ENCODE assay signal across 22 cellular contexts in the genomic region with DNA sequence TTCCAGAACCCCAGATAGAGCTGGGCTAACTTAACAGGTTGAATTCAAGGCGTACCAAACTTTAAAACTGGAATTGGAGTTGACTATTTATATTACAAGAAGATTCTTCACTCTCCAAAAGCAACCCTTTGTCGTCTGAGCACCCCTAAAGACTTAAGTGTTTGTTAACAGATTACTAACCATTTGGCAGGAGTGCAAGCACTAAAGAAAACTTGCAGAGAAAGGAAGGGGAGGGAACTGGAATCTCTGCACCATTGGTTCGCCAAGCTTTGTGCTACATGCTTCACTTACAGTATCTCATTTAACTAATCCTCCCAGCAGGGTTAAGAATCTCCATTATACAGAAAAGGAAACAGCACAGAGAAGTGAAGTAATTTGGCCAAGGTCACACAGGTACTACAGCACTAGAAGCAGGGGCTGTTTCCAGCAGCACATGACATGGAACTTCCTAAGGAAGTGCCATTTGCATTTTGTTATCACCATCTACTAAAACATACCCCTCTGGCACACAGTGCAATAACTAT.
A peak's percentile ranks its signal among the peaks of the same experiment; 100 is the strongest.
DNase-seq lines count a peak whose midpoint lies in the region; ATAC-seq and TF ChIP-seq lines count a peak whose summit lies in the region.
"Had no signal": no experiment of that assay in that cellular context is flagged by ENCODE, and none has a peak within 500 bp of the region (broad histone marks: within the 10 kb centered on the region; RNA-seq: fewer than 3 reads in every experiment).

No MANE protein-coding gene starts in this region.

- BruUV-seq in IMR-90 (replicated peaks; lab: Mats Ljungman, UMichigan): no TSS peak

- in situ Hi-C loops in IMR-90 (cut with MboI; ENCODE audit: low sequenced_read_pairs): no loop called here

- CTCF ChIA-PET in IMR-90 (lab: Yijun Ruan, JAX): no interaction called here

- no peak for TF ChIP-seq CTCF in IMR-90 (conservative IDR thresholded peaks at IDR 0.05; ENCODE audit: low read depth, low read length)
- no peak for TF ChIP-seq CTCF in gastroesophageal sphincter (IDR thresholded peaks at IDR 0.05)
- TF ChIP-seq CTCF in tibial artery (IDR thresholded peaks at IDR 0.05): no peak
- TF ChIP-seq CTCF in coronary artery (IDR thresholded peaks at IDR 0.05): no peak

- H3K23ac ChIP-seq in IMR-90 (ENCODE audit: low read depth, low read length): no peak overlapping the region

- H3K14ac ChIP-seq in IMR-90 (replicated peaks; ENCODE audit: low read depth, low read length): 0 out of 2 replicates have a peak overlapping the region, but pooled peaks have one; percentile 55

- no peak overlapping the region for H3K4me3 ChIP-seq in IMR-90 (ENCODE audit: insufficient read depth, low read depth, low read length)
- H3K4me3 ChIP-seq in gastroesophageal sphincter: no peak overlapping the region
- H3K4me3 ChIP-seq in tibial artery: no peak overlapping the region
- no peak overlapping the region for H3K4me3 ChIP-seq in coronary artery

- no peak overlapping the region for H2BK15ac ChIP-seq in IMR-90 (ENCODE audit: low read depth, low read length)

- dilution Hi-C loops in IMR-90 (cut with HindIII; ENCODE audit: low sequenced_read_pairs, unreplicated experiment): no loop called here

- H3K36me3 ChIP-seq in IMR-90 (ENCODE audit: control insufficient read depth, insufficient read depth, low read length) (no peaks in the 10 kb centered on the region), gastroesophageal sphincter (no peaks in the 10 kb centered on the region), tibial artery (no peaks in the 10 kb centered on the region)

- no peaks in the 10 kb centered on the region; a peak in 1 of 4 replicates for H3K79me1 ChIP-seq in IMR-90 (ENCODE audit: low read depth in 1 of 2, low read length in 2 of 2)

- no peak overlapping the region for H2AFZ ChIP-seq in IMR-90 (replicated peaks; ENCODE audit: low read length, poor library complexity)

- no peaks in the 10 kb centered on the region for H4K20me1 ChIP-seq in IMR-90 (ENCODE audit: insufficient read depth, low read length)

- H4K8ac ChIP-seq in IMR-90 (ENCODE audit: low read depth in 2 of 2, low read length in 2 of 2): no peak overlapping the region

- H2BK20ac ChIP-seq in IMR-90 (ENCODE audit: low read depth, low read length): no peak overlapping the region

- H3K9me3 ChIP-seq in IMR-90 (ENCODE audit: control insufficient read depth, insufficient read depth, low read length) (no peaks in the 10 kb centered on the region), gastroesophageal sphincter (no peaks in the 10 kb centered on the region), tibial artery (no peaks in the 10 kb centered on the region)
- H3K9me3 ChIP-seq: SK-N-SH had no signal

- H2AK5ac ChIP-seq in IMR-90 (ENCODE audit: low read depth, low read length): no peak overlapping the region; the same call in 1 of the 2 replicates

- H4K5ac ChIP-seq in IMR-90 (ENCODE audit: low read depth, low read length): no peak overlapping the region

- POLR2A ChIA-PET in IMR-90 (lab: Charles Lee; ENCODE audit: unreplicated experiment): no interaction called here

- no peaks in the 10 kb centered on the region for H3K9me1 ChIP-seq in IMR-90 (ENCODE audit: insufficient read depth, low read length)

- TF ChIP-seq POLR2A in IMR-90 (IDR thresholded peaks at IDR 0.05; ENCODE audit: low read depth, low read length) (no peak), gastroesophageal sphincter (IDR thresholded peaks at IDR 0.05) (no peak)

- intact Hi-C loops in IMR-90 (cut with micrococcal nuclease): no loop called here
- intact Hi-C loops in tibial artery (cut with DNase I; ENCODE audit: low total_unique reads): no loop called here
- intact Hi-C loops in Right ventricle myocardium inferior (cut with DNase I): no loop called here

- no peak overlapping the region for H2BK5ac ChIP-seq in IMR-90 (ENCODE audit: low read depth, low read length, poor library complexity, severe bottlenecking)

- ATAC-seq in IMR-90 (ENCODE audit: low read depth): peak; percentile 84
- peak; percentile 38 for ATAC-seq in esophagus mucosa
- ATAC-seq in gastroesophageal sphincter: no peak
- no peak for ATAC-seq in Right ventricle myocardium inferior

- no peak for TF ChIP-seq RAD21 in IMR-90 (IDR thresholded peaks at IDR 0.05; ENCODE audit: low read length)

- no peak overlapping the region for H2BK120ac ChIP-seq in IMR-90 (ENCODE audit: low read depth, low read length)

- no peak overlapping the region for H3K4me2 ChIP-seq in IMR-90 (ENCODE audit: low read depth, low read length)
- H3K4me2 ChIP-seq: SK-N-SH had no signal

- H3K27me3 ChIP-seq in IMR-90 (ENCODE audit: control insufficient read depth, insufficient read depth, low read length): no peaks in the 10 kb centered on the region
- no peaks in the 10 kb centered on the region for H3K27me3 ChIP-seq in gastroesophageal sphincter
- H3K27me3 ChIP-seq in tibial artery: no peaks in the 10 kb centered on the region

- no peak overlapping the region for H3K18ac ChIP-seq in IMR-90 (ENCODE audit: low read depth, low read length)

- DNase-seq in IMR-90 (peak; percentile 64), tibial artery (no peak), Right ventricle myocardium inferior (ENCODE audit: missing footprints) (no peak), GM03348 (ENCODE audit: low spot score) (no peak), nucleus accumbens (lab: John Stamatoyannopoulos, UW) (no peak), coronary artery (ENCODE audit: low spot score) (no peak)
- DNase-seq: ACHN, C1 segment of cervical spinal cord, H9, Karpas-422, MM.1S, NCI-H1105 treated with DMSO at 0.1 percent for 48 hours, NCI-H1694, NCI-H2081 treated with DMSO at 0.1 percent for 48 hours, NCI-H510A treated with DMSO at 0.1 percent for 48 hours, NCI-H82, OCI-M1, SHP77 treated with DMSO at 0.1 percent for 48 hours had no signal

- no peak overlapping the region for H3K56ac ChIP-seq in IMR-90 (ENCODE audit: extremely low read depth, insufficient read depth, low read length)

- no peak for TF ChIP-seq EP300 in gastroesophageal sphincter (IDR thresholded peaks at IDR 0.05)

- no peak overlapping the region for H3K9ac ChIP-seq in IMR-90 (ENCODE audit: low read depth, low read length)
- H3K9ac ChIP-seq: SK-N-SH had no signal

- H4K91ac ChIP-seq in IMR-90 (ENCODE audit: insufficient read depth, low read depth, low read length): no peak overlapping the region; the same call in 1 of the 2 replicates

- H3K27ac ChIP-seq in IMR-90 (ENCODE audit: insufficient read depth, low read length) (no peak overlapping the region), gastroesophageal sphincter (peak overlapping the region in 3 of 4 donors; percentile 19 to 48 (median 37)), tibial artery (peak overlapping the region; percentile 27 to 30), coronary artery (no peak overlapping the region)
- H3K27ac ChIP-seq: HL-60 had no signal

- WGBS in IMR-90 (ENCODE audit: extremely low coverage in 2 of 2, insufficient read length in 1 of 2), 2 experiments: no CpG with 5 or more reads among the region's 3 CpGs
- WGBS in gastroesophageal sphincter (ENCODE audit: low coverage in 1 of 2), 2 donors: 34 to 45% methylated on average over 3 of the region's 3 CpGs

- no peak overlapping the region for H2AK9ac ChIP-seq in IMR-90 (replicated peaks; ENCODE audit: low read depth, low read length, poor library complexity)

- H3K4ac ChIP-seq in IMR-90 (ENCODE audit: low read depth, low read length): no peak overlapping the region

- H3K4me1 ChIP-seq in IMR-90 (ENCODE audit: control insufficient read depth, insufficient read depth, low read length): peaks cover 8% of the 10 kb centered on the region
- peaks cover 0 to 54% (median 4%) of the 10 kb centered on the region in 3 donors for H3K4me1 ChIP-seq in gastroesophageal sphincter
- H3K4me1 ChIP-seq in tibial artery: peaks cover 0 to 72% (median 14%) of the 10 kb centered on the region in 4 donors

TF ChIP-seq in IMR-90, 13 proteins besides CTCF, POLR2A, EP300 and RAD21:
- TF ChIP-seq MAZ (IDR thresholded peaks at IDR 0.05; ENCODE audit: borderline replicate concordance, low read depth, low read length) (no peak), SMC3 (IDR thresholded peaks at IDR 0.05; ENCODE audit: low read depth, low read length) (no peak), CEBPB (IDR thresholded peaks at IDR 0.05; ENCODE audit: low read depth, low read length) (no peak), CHD1 (IDR thresholded peaks at IDR 0.05; ENCODE audit: low read depth, low read length) (no peak), NFE2L2 (IDR thresholded peaks at IDR 0.05; ENCODE audit: low read depth, low read length) (no peak), MAFK (IDR thresholded peaks at IDR 0.05; ENCODE audit: low read depth, low read length) (no peak), RFX5 (IDR thresholded peaks at IDR 0.05; ENCODE audit: low read depth, low read length) (no peak), FOS (IDR thresholded peaks at IDR 0.05; ENCODE audit: low read depth, low read length) (no peak), MXI1 (IDR thresholded peaks at IDR 0.05; ENCODE audit: borderline replicate concordance, low read depth, low read length) (no peak), BHLHE40 (IDR thresholded peaks at IDR 0.05; ENCODE audit: low read depth, low read length) (no peak), RCOR1 (IDR thresholded peaks at IDR 0.05; ENCODE audit: insufficient replicate concordance, low read length) (no peak)
- TF ChIP-seq, protein P1, sequence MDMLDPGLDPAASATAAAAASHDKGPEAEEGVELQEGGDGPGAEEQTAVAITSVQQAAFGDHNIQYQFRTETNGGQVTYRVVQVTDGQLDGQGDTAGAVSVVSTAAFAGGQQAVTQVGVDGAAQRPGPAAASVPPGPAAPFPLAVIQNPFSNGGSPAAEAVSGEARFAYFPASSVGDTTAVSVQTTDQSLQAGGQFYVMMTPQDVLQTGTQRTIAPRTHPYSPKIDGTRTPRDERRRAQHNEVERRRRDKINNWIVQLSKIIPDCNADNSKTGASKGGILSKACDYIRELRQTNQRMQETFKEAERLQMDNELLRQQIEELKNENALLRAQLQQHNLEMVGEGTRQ (IDR thresholded peaks at IDR 0.05; ENCODE audit: low read depth, low read length): no peak
- TF ChIP-seq, protein P2, sequence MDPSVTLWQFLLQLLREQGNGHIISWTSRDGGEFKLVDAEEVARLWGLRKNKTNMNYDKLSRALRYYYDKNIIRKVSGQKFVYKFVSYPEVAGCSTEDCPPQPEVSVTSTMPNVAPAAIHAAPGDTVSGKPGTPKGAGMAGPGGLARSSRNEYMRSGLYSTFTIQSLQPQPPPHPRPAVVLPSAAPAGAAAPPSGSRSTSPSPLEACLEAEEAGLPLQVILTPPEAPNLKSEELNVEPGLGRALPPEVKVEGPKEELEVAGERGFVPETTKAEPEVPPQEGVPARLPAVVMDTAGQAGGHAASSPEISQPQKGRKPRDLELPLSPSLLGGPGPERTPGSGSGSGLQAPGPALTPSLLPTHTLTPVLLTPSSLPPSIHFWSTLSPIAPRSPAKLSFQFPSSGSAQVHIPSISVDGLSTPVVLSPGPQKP (IDR thresholded peaks at IDR 0.05; ENCODE audit: borderline replicate concordance, low read depth, low read length): no peak

Comparison
In these comparisons a context has a peak if more than half of its experiments do, and no peak if none do; other contexts are left out.
1. ATAC-seq: peak in IMR-90 (single experiment) and esophagus mucosa (single experiment); none in gastroesophageal sphincter (single experiment) and Right ventricle myocardium inferior (single experiment).
2. H3K27ac ChIP-seq: peak in gastroesophageal sphincter (3 of 4) and tibial artery (2 of 2); none in IMR-90 (single experiment) and coronary artery (0 of 2).